8 cellular contexts compared by ENCODE assay signal in genomic region chr9:4944431-4945226, GRCh38. TPM values are rescaled to one million over a fixed set of nuclear protein-coding genes. Genes with fewer than 3 reads are reported as not detected.
DNase-seq lines count a peak whose midpoint lies in the region; ATAC-seq, FAIRE-seq and TF ChIP-seq lines count a peak whose summit lies in the region.
"Not testable (repeated sequence)": the region's sequence is repeated elsewhere in the genome, so short reads cannot be mapped to it uniquely, and the experiment has no call there.

No MANE protein-coding gene starts in this region.

- DNase-seq in GM12892 (ENCODE audit: insufficient read length); tibial artery: not testable (repeated sequence)
- DNase-seq in activated CD8-positive, alpha-beta memory T cell treated with anti-CD3 and anti-CD28 coated beads for 24 hours = peak; percentile 65
- DNase-seq in activated naive CD4-positive, alpha-beta T cell treated with anti-CD3 and anti-CD28 coated beads for 36 hours = peak; percentile 62
- peak; percentile 69 for DNase-seq in bronchial epithelial cell (ENCODE audit: low read depth)
- DNase-seq in natural killer cell treated with Interleukin-12 subunit alpha and Interleukin-12 subunit beta and Interleukin-15 and Interleukin-18, amount 100 ng/mL, for 72 hours (ENCODE audit: low spot score) = peak; percentile 64
- DNase-seq in stimulated activated CD8-positive, alpha-beta memory T cell treated with anti-CD3 and anti-CD28 coated beads, Interleukin-15, amount 100 ng/mL, for 48 hours (ENCODE audit: low read depth in 2 of 2) = peak; percentile 21 to 37

- H3K27ac ChIP-seq in tibial artery = peak overlapping the region; percentile 54 to 56

- not testable (repeated sequence) for H3K27me3 Mint-ChIP-seq in T-helper 1 cell treated with Interleukin-12 subunit alpha and Interleukin-12 subunit beta and Interleukin-4 antibody, amounts not matched to agents 30 μg/mL and 1 μg/mL, for 36 hours (ENCODE audit: low read depth); activated naive CD4-positive, alpha-beta T cell treated with anti-CD3 and anti-CD28 coated beads for 36 hours (ENCODE audit: low read depth); natural killer cell treated with Interleukin-12 subunit alpha and Interleukin-12 subunit beta and Interleukin-15 and Interleukin-18, amount 100 ng/mL, for 72 hours

- peak overlapping the region; percentile 82 for H3K27ac Mint-ChIP-seq in T-helper 1 cell treated with Interleukin-12 subunit alpha and Interleukin-12 subunit beta and Interleukin-4 antibody, amounts not matched to agents 30 μg/mL and 1 μg/mL, for 36 hours
- H3K27ac Mint-ChIP-seq in activated naive CD4-positive, alpha-beta T cell treated with anti-CD3 and anti-CD28 coated beads for 36 hours = peak overlapping the region; percentile 87
- peak overlapping the region; percentile 60 to 90 for H3K27ac Mint-ChIP-seq in natural killer cell treated with Interleukin-12 subunit alpha and Interleukin-12 subunit beta and Interleukin-15 and Interleukin-18, amount 100 ng/mL, for 72 hours

- not testable (repeated sequence) for TF ChIP-seq POLR2A in GM12892 (IDR thresholded peaks at IDR 0.05; ENCODE audit: low read depth, low read length)

- H3K27me3 ChIP-seq in bronchial epithelial cell (ENCODE audit: control insufficient read depth, insufficient read depth, low read length); tibial artery: not testable (repeated sequence)

- H3K36me3 Mint-ChIP-seq in T-helper 1 cell treated with Interleukin-12 subunit alpha and Interleukin-12 subunit beta and Interleukin-4 antibody, amounts not matched to agents 30 μg/mL and 1 μg/mL, for 36 hours (ENCODE audit: low read depth); activated naive CD4-positive, alpha-beta T cell treated with anti-CD3 and anti-CD28 coated beads for 36 hours (ENCODE audit: low read depth); natural killer cell treated with Interleukin-12 subunit alpha and Interleukin-12 subunit beta and Interleukin-15 and Interleukin-18, amount 100 ng/mL, for 72 hours: not testable (repeated sequence)

- CTCF ChIA-PET in activated naive CD4-positive, alpha-beta T cell treated with anti-CD3 and anti-CD28 coated beads for 36 hours (lab: Charles Lee) = interaction anchor here (0.6 to 0.9 kb wide), 3 partner anchors 15 to 495 kb away, joined by 3 to 4 read pairs (median 4); no protein-coding TSS in a partner anchor

- FAIRE-seq in GM12892 (lab: Jason Lieb, UNC) = peak; percentile 17
- FAIRE-seq in bronchial epithelial cell (lab: Jason Lieb, UNC) = not testable (repeated sequence)

- H3K4me1 ChIP-seq in tibial artery = peaks cover 0 to 59% (median 9%) of the 10 kb centered on the region in 4 donors

- H3K9me3 Mint-ChIP-seq in T-helper 1 cell treated with Interleukin-12 subunit alpha and Interleukin-12 subunit beta and Interleukin-4 antibody, amounts not matched to agents 30 μg/mL and 1 μg/mL, for 36 hours; activated naive CD4-positive, alpha-beta T cell treated with anti-CD3 and anti-CD28 coated beads for 36 hours; natural killer cell treated with Interleukin-12 subunit alpha and Interleukin-12 subunit beta and Interleukin-15 and Interleukin-18, amount 100 ng/mL, for 72 hours: not testable (repeated sequence)

- peaks cover 32% of the 10 kb centered on the region for H3K4me1 Mint-ChIP-seq in T-helper 1 cell treated with Interleukin-12 subunit alpha and Interleukin-12 subunit beta and Interleukin-4 antibody, amounts not matched to agents 30 μg/mL and 1 μg/mL, for 36 hours (ENCODE audit: low read depth)
- peaks cover 48% of the 10 kb centered on the region for H3K4me1 Mint-ChIP-seq in activated naive CD4-positive, alpha-beta T cell treated with anti-CD3 and anti-CD28 coated beads for 36 hours (ENCODE audit: low read depth)
- peaks cover 24 to 35% of the 10 kb centered on the region in 2 donors for H3K4me1 Mint-ChIP-seq in natural killer cell treated with Interleukin-12 subunit alpha and Interleukin-12 subunit beta and Interleukin-15 and Interleukin-18, amount 100 ng/mL, for 72 hours (ENCODE audit: low read depth in 2 of 2)

- TF ChIP-seq CTCF in bronchial epithelial cell (IDR thresholded peaks at IDR 0.05; ENCODE audit: insufficient read depth, low read length, severe bottlenecking); tibial artery (IDR thresholded peaks at IDR 0.05): not testable (repeated sequence)

- peak overlapping the region; percentile 30 for H3K4me3 Mint-ChIP-seq in T-helper 1 cell treated with Interleukin-12 subunit alpha and Interleukin-12 subunit beta and Interleukin-4 antibody, amounts not matched to agents 30 μg/mL and 1 μg/mL, for 36 hours
- peak overlapping the region; percentile 27 for H3K4me3 Mint-ChIP-seq in activated naive CD4-positive, alpha-beta T cell treated with anti-CD3 and anti-CD28 coated beads for 36 hours
- peak overlapping the region; percentile 66 for H3K4me3 Mint-ChIP-seq in natural killer cell treated with Interleukin-12 subunit alpha and Interleukin-12 subunit beta and Interleukin-15 and Interleukin-18, amount 100 ng/mL, for 72 hours

- H3K9me3 ChIP-seq in tibial artery = not testable (repeated sequence)

- intact Hi-C loops in activated naive CD4-positive, alpha-beta T cell treated with anti-CD3 and anti-CD28 coated beads for 36 hours (cut with micrococcal nuclease) = loop anchor here (1.0 kb wide), 1 partner anchor 8 kb away; no protein-coding TSS in a partner anchor
- intact Hi-C loops in tibial artery (cut with DNase I; ENCODE audit: low total_unique reads) = not testable (repeated sequence)

- ATAC-seq in natural killer cell treated with Interleukin-12 subunit alpha and Interleukin-12 subunit beta and Interleukin-15 and Interleukin-18, amount 100 ng/mL, for 72 hours = not testable (repeated sequence)

- H3K36me3 ChIP-seq in bronchial epithelial cell (ENCODE audit: control insufficient read depth, insufficient read depth, low read length); tibial artery: not testable (repeated sequence)

- not testable (repeated sequence) for H3K4me3 ChIP-seq in bronchial epithelial cell (ENCODE audit: low read depth, low read length); tibial artery

RNA-seq across cellular contexts. Expression of gene JAK2, which starts 40.4 kb away (rescaled TPM):
- polyA plus RNA-seq in GM12892 (2012; ENCODE audit: missing spikeins) = 12.2 TPM
- 10 to 100 TPM; 46.8 to 51.0 TPM for total RNA-seq in activated naive CD4-positive, alpha-beta T cell treated with anti-CD3 and anti-CD28 coated beads for 36 hours
- total RNA-seq in bronchial epithelial cell = 9.0 and 15.5 TPM in 2 replicates
- 10 to 100 TPM; 34.6 to 35.9 TPM for total RNA-seq in natural killer cell treated with Interleukin-12 subunit alpha and Interleukin-12 subunit beta and Interleukin-15 and Interleukin-18, amount 100 ng/mL, for 72 hours
